ENCODE assay signal across 11 cellular contexts in genomic region chr18:24964213-24964612, GRCh38.
DNase-seq lines count a peak whose midpoint lies in the region; ATAC-seq and TF ChIP-seq lines count a peak whose summit lies in the region.
"Had no signal": no experiment of that assay in that cellular context is flagged by ENCODE, and none has a peak within 500 bp of the region (broad histone marks: within the 10 kb centered on the region; RNA-seq: fewer than 3 reads in every experiment).

No MANE protein-coding gene starts in this region.

- no peaks in the 10 kb centered on the region for H3K36me3 Mint-ChIP-seq in stimulated activated effector memory CD8-positive, alpha-beta T cell treated with anti-CD3 and anti-CD28 coated beads, Interleukin-12 subunit alpha, Interleukin-12 subunit beta, amount 100 ng/mL, for 72 hours

- no peak for TF ChIP-seq POLR2A in gastrocnemius medialis (IDR thresholded peaks at IDR 0.05)

- H3K27ac Mint-ChIP-seq in stimulated activated effector memory CD8-positive, alpha-beta T cell treated with anti-CD3 and anti-CD28 coated beads, Interleukin-12 subunit alpha, Interleukin-12 subunit beta, amount 100 ng/mL, for 72 hours, result no peak overlapping the region
- H3K27ac Mint-ChIP-seq: stimulated activated naive CD8-positive, alpha-beta T cell treated with anti-CD3 and anti-CD28 coated beads, Interleukin-15, Interleukin-2, amounts not matched to agents 100 ng/mL and 50 ng/mL, for 24 hours had no signal

- no peak overlapping the region for H3K4me3 ChIP-seq in gastrocnemius medialis

- H3K27me3 ChIP-seq in gastrocnemius medialis, result no peaks in the 10 kb centered on the region

- H3K4me1 Mint-ChIP-seq in stimulated activated effector memory CD8-positive, alpha-beta T cell treated with anti-CD3 and anti-CD28 coated beads, Interleukin-12 subunit alpha, Interleukin-12 subunit beta, amount 100 ng/mL, for 72 hours, result no peaks in the 10 kb centered on the region

- H3K4me3 Mint-ChIP-seq in stimulated activated effector memory CD8-positive, alpha-beta T cell treated with anti-CD3 and anti-CD28 coated beads, Interleukin-12 subunit alpha, Interleukin-12 subunit beta, amount 100 ng/mL, for 72 hours, result no peak overlapping the region
- H3K4me3 Mint-ChIP-seq: stimulated activated naive CD8-positive, alpha-beta T cell treated with anti-CD3 and anti-CD28 coated beads, Interleukin-15, Interleukin-2, amounts not matched to agents 100 ng/mL and 50 ng/mL, for 24 hours had no signal

- H3K9me3 ChIP-seq in gastrocnemius medialis, result no peaks in the 10 kb centered on the region

- peak in 2 of 5 experiments; percentile 41 to 48 for TF ChIP-seq CTCF in gastrocnemius medialis (IDR thresholded peaks at IDR 0.05 in 4 of 5, conservative IDR thresholded peaks at IDR 0.05 in 1 of 5)

- peak; percentile 92 for ATAC-seq in HG03103 (IDR thresholded peaks at IDR 0.05; ENCODE audit: low read depth, unreplicated experiment)
- peak; percentile 86 to 93 for ATAC-seq in gastrocnemius medialis
- no peak for ATAC-seq in stimulated activated effector memory CD8-positive, alpha-beta T cell treated with anti-CD3 and anti-CD28 coated beads, Interleukin-12 subunit alpha, Interleukin-12 subunit beta, amount 100 ng/mL, for 72 hours

- intact Hi-C loops in gastrocnemius medialis (cut with DNase I; ENCODE audit: low total_unique reads), result loop anchor here (2.0 kb wide), 1 partner anchor 99 kb away; no protein-coding TSS in a partner anchor

- in situ Hi-C loops in gastrocnemius medialis (cut with MboI; ENCODE audit: low sequenced_read_pairs in 4 of 4), result no loop called here

- peak; percentile 1 for DNase-seq in SKM-1 treated with dmso at 0.1 percent for 144 hours (lab: John Stamatoyannopoulos, UW; ENCODE audit: unreplicated experiment)
- DNase-seq in SKM-1 (lab: John Stamatoyannopoulos, UW; ENCODE audit: unreplicated experiment), result no peak
- peak; percentile 74 for DNase-seq in RPMI8226
- peak; percentile 35 to 59 for DNase-seq in gastrocnemius medialis
- DNase-seq in kidney tubule cell (ENCODE audit: low spot score), result no peak
- DNase-seq in stimulated activated effector memory CD8-positive, alpha-beta T cell treated with anti-CD3 and anti-CD28 coated beads, Interleukin-12 subunit alpha, Interleukin-12 subunit beta, amount 100 ng/mL, for 72 hours (ENCODE audit: low spot score in 2 of 2), result no peak
- no peak for DNase-seq in HuH-7 (ENCODE audit: low spot score)
- DNase-seq: activated CD4-positive, alpha-beta T cell treated with anti-CD3 and anti-CD28 coated beads for 1 hour; effector CD8-positive, alpha-beta T cell had no signal

- H3K27ac ChIP-seq in gastrocnemius medialis, result no peak overlapping the region

- H3K9me3 Mint-ChIP-seq in stimulated activated effector memory CD8-positive, alpha-beta T cell treated with anti-CD3 and anti-CD28 coated beads, Interleukin-12 subunit alpha, Interleukin-12 subunit beta, amount 100 ng/mL, for 72 hours, result peaks cover 10% of the 10 kb centered on the region

- H3K36me3 ChIP-seq in gastrocnemius medialis, result no peaks in the 10 kb centered on the region

- no peaks in the 10 kb centered on the region for H3K4me1 ChIP-seq in gastrocnemius medialis

Comparison
In these comparisons a context has a peak if more than half of its experiments do, and no peak if none do; other contexts are left out.
1. DNase-seq: peak in SKM-1 treated with dmso at 0.1 percent for 144 hours (single experiment), RPMI8226 (single experiment) and gastrocnemius medialis (2 of 2); none in SKM-1 (single experiment), kidney tubule cell (single experiment), stimulated activated effector memory CD8-positive, alpha-beta T cell treated with anti-CD3 and anti-CD28 coated beads, Interleukin-12 subunit alpha, Interleukin-12 subunit beta, amount 100 ng/mL, for 72 hours (0 of 2) and HuH-7 (single experiment).